19 cellular contexts compared by ENCODE assay signal in the genomic region with DNA sequence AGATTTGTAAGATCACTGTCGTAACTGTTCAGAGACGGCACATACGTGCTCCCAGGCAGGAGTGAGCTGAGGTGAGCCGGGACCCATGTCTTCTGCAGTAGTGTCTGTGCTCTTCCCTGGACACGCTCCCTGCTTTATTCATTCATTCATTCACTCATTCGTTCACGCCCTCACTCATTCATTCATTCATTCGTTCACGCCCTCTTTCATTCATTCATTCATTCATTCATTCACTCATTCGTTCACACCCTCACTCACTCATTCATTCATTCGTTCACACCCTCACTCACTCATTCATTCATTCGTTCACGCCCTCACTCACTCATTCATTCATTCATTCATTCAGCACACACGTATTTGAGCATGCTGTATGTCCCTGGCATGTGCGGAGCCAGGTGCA.
"Had no signal": no experiment of that assay in that cellular context is flagged by ENCODE, and none has a peak within 500 bp of the region (broad histone marks: within the 10 kb centered on the region; RNA-seq: fewer than 3 reads in every experiment).

No MANE protein-coding gene starts in this region.

- H3K36me3 ChIP-seq: cardiac muscle cell, neutrophil, tibial artery, vagina had no signal

- H3K9me3 ChIP-seq: neutrophil, tibial artery, vagina had no signal

- H3K9ac ChIP-seq: parathyroid adenoma had no signal

- H3K4me1 ChIP-seq: parathyroid adenoma had no signal

- H3K4me3 Mint-ChIP-seq: activated naive CD4-positive, alpha-beta T cell treated with anti-CD3 and anti-CD28 coated beads, Interleukin-2, amount 10 ng/mL, durations not matched to agents 7 days and 5 days; immature natural killer cell; naive thymus-derived CD4-positive, alpha-beta T cell; stimulated activated naive CD8-positive, alpha-beta T cell treated with anti-CD3 and anti-CD28 coated beads, Interleukin-15, Interleukin-2, amounts not matched to agents 100 ng/mL and 50 ng/mL, for 24 hours; T-cell; WTC11 had no signal

- H3K4me1 Mint-ChIP-seq: activated naive CD4-positive, alpha-beta T cell treated with anti-CD3 and anti-CD28 coated beads, Interleukin-2, amount 10 ng/mL, durations not matched to agents 7 days and 5 days; immature natural killer cell; naive thymus-derived CD4-positive, alpha-beta T cell; T-cell had no signal

- H3K4me3 ChIP-seq: cardiac muscle cell, lung, tibial artery, vagina had no signal

- H3K27me3 Mint-ChIP-seq: activated naive CD4-positive, alpha-beta T cell treated with anti-CD3 and anti-CD28 coated beads, Interleukin-2, amount 10 ng/mL, durations not matched to agents 7 days and 5 days; naive thymus-derived CD4-positive, alpha-beta T cell had no signal

- H3K27ac Mint-ChIP-seq: activated naive CD4-positive, alpha-beta T cell treated with anti-CD3 and anti-CD28 coated beads, Interleukin-2, amount 10 ng/mL, durations not matched to agents 7 days and 5 days; immature natural killer cell; naive thymus-derived CD4-positive, alpha-beta T cell; stimulated activated naive CD8-positive, alpha-beta T cell treated with anti-CD3 and anti-CD28 coated beads, Interleukin-15, Interleukin-2, amounts not matched to agents 100 ng/mL and 50 ng/mL, for 24 hours; T-cell; WTC11 had no signal

- DNase-seq: activated CD4-positive, alpha-beta T cell treated with anti-CD3 and anti-CD28 coated beads, Interleukin-2, amount 50 U/mL, for 48 hours; activated effector memory CD4-positive, alpha-beta T cell treated with anti-CD3 and anti-CD28 coated beads, Interleukin-2, amount 50 U/mL, for 16 hours; activated naive CD4-positive, alpha-beta T cell treated with anti-CD3 and anti-CD28 coated beads, Interleukin-2, amount 10 ng/mL, durations not matched to agents 7 days and 5 days; amygdala; foreskin keratinocyte; immature natural killer cell; naive thymus-derived CD4-positive, alpha-beta T cell; right cardiac atrium; stimulated activated CD4-positive, alpha-beta T cell treated with anti-CD3 and anti-CD28 coated beads, Interleukin-12 subunit alpha, Interleukin-12 subunit beta, amount 100 ng/mL, for 4 hours; T-cell; T-helper 9 cell; tibial artery had no signal

- H3K79me2 ChIP-seq: parathyroid adenoma had no signal

- H3K27me3 ChIP-seq: cardiac muscle cell, foreskin keratinocyte, neutrophil, tibial artery, vagina had no signal

- H3K9me3 Mint-ChIP-seq: activated naive CD4-positive, alpha-beta T cell treated with anti-CD3 and anti-CD28 coated beads, Interleukin-2, amount 10 ng/mL, durations not matched to agents 7 days and 5 days; immature natural killer cell; T-cell; WTC11 had no signal

- H3K27ac ChIP-seq: cardiac muscle cell, neutrophil, parathyroid adenoma, vagina had no signal

- H3K36me3 Mint-ChIP-seq: activated naive CD4-positive, alpha-beta T cell treated with anti-CD3 and anti-CD28 coated beads, Interleukin-2, amount 10 ng/mL, durations not matched to agents 7 days and 5 days; immature natural killer cell; naive thymus-derived CD4-positive, alpha-beta T cell; T-cell had no signal
